16 cellular contexts compared by ENCODE assay signal in the genomic region with DNA sequence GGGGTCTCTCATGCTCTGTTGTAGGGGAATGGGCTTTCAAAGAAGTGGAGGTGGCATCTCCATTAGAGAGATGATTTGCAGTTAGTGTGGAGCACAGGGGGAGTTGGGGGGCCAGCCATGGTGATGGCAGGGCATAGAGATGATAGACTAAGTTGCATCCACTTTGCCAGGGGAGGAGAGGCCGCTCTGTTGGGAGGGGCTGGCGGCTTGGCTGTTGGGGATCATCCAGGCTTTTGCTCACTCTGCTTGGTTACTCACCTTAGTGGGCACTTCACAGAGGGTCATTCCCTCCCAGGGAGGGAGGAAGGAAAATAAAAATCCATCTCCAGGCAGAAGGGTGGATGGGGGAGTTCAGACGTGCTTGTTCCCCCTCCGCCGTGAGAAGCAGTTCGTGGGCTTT. TPM values are rescaled to one million over a fixed set of nuclear protein-coding genes. Genes with fewer than 3 reads are reported as not detected.
"Had no signal": no experiment of that assay in that cellular context is flagged by ENCODE, and none has a peak within 500 bp of the region (broad histone marks: within the 10 kb centered on the region; RNA-seq: fewer than 3 reads in every experiment).

No MANE protein-coding gene starts in this region.

- ATAC-seq: effector memory CD8-positive, alpha-beta T cell; gastroesophageal sphincter; left lobe of liver had no signal

- H3K36me3 ChIP-seq: right atrium auricular region had no signal

- H3K27ac ChIP-seq: esophagus squamous epithelium, gastroesophageal sphincter, right atrium auricular region, sigmoid colon, vagina had no signal

- H3K9me3 ChIP-seq: esophagus squamous epithelium, gastroesophageal sphincter, right atrium auricular region, sigmoid colon, vagina had no signal

- H3K4me3 Mint-ChIP-seq: effector memory CD8-positive, alpha-beta T cell; naive thymus-derived CD4-positive, alpha-beta T cell; nephron progenitor cell; type B pancreatic cell had no signal

- DNase-seq: effector memory CD8-positive, alpha-beta T cell; esophagus squamous epithelium; glutamatergic neuron; islet precursor cell; naive thymus-derived CD4-positive, alpha-beta T cell; nephron progenitor cell; sigmoid colon; stimulated activated CD4-positive, alpha-beta T cell treated with anti-CD3 and anti-CD28 coated beads, Interleukin-12 subunit alpha, Interleukin-12 subunit beta, amount 100 ng/mL, for 4 hours; stimulated activated naive CD4-positive, alpha-beta T cell treated with Interleukin-2 at 50 U/mL for 16 hours had no signal

- H3K27ac Mint-ChIP-seq: naive thymus-derived CD4-positive, alpha-beta T cell; nephron progenitor cell; type B pancreatic cell had no signal

- H3K4me1 Mint-ChIP-seq: nephron progenitor cell had no signal

- H3K27me3 Mint-ChIP-seq: type B pancreatic cell had no signal

- H3K4me1 ChIP-seq: esophagus squamous epithelium, gastroesophageal sphincter, right atrium auricular region, sigmoid colon, vagina had no signal

- H3K4me3 ChIP-seq: esophagus squamous epithelium, gastroesophageal sphincter, right atrium auricular region, sigmoid colon, skin epidermis, vagina had no signal

- H3K27me3 ChIP-seq: esophagus squamous epithelium, right atrium auricular region, sigmoid colon, vagina had no signal

- H3K9me3 Mint-ChIP-seq: effector memory CD8-positive, alpha-beta T cell; naive thymus-derived CD4-positive, alpha-beta T cell; nephron progenitor cell; type B pancreatic cell had no signal

RNA-seq across cellular contexts. Expression of a gene that starts 31.4 kb away (rescaled TPM):
- total RNA-seq: osteocyte had no signal
